ENCODE assay signal across 34 cellular contexts in the genomic region with DNA sequence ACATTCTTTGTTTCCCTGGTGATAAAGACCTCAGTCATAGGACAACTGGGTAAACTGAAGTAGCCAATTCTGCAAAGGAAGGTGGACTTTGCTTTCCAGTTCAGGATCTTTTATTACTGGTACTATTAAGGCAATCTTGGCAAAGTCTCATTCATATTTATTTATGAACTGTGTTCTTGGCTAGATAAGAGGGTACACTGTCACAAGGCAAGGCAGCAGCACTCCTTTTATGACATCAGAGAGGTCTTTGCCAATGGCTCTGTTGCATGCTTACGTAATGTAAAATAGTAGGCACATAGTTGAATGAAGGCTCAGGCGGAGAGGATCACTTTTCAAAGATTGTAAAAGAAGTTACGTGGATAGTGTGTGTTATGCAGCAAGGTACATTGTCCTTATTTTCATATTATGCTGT.
DNase-seq lines count a peak whose midpoint lies in the region; ATAC-seq, FAIRE-seq and TF ChIP-seq lines count a peak whose summit lies in the region.
"Had no signal": no experiment of that assay in that cellular context is flagged by ENCODE, and none has a peak within 500 bp of the region (broad histone marks: within the 10 kb centered on the region; RNA-seq: fewer than 3 reads in every experiment).

No MANE protein-coding gene starts in this region.

- FAIRE-seq in pancreas (lab: Jason Lieb, UNC): peak; percentile 54
- FAIRE-seq in HepG2 (lab: Jason Lieb, UNC): no peak
- FAIRE-seq: astrocyte, frontal cortex, G401.6 had no signal

- H4K20me1 ChIP-seq in HepG2 (ENCODE audit: insufficient read depth, low read length): no peaks in the 10 kb centered on the region

- CTCF ChIA-PET in HepG2 (lab: Yijun Ruan, JAX; ENCODE audit: low intra/inter-chr PET ratio, low total read pairs): no interaction called here

- BruUV-seq in HepG2 (replicated peaks; lab: Mats Ljungman, UMichigan): no TSS peak

- peak; percentile 96 for ATAC-seq in left ventricle myocardium superior
- peak; percentile 11 to 90 (median 70) for ATAC-seq in pancreas
- ATAC-seq in HG03432 (IDR thresholded peaks at IDR 0.05; ENCODE audit: unreplicated experiment): no peak
- ATAC-seq in HepG2: no peak
- ATAC-seq: A549; GM23338; left lung; naive thymus-derived CD8-positive, alpha-beta T cell; stimulated activated naive CD8-positive, alpha-beta T cell treated with anti-CD3 and anti-CD28 coated beads, Interleukin-15, Interleukin-2, amounts not matched to agents 100 U/mL and 50 U/mL, for 24 hours had no signal

- H3K9me3 ChIP-seq in pancreas (no peaks in the 10 kb centered on the region), HepG2 (ENCODE audit: low read length) (no peaks in the 10 kb centered on the region)
- H3K9me3 ChIP-seq: esophagus squamous epithelium, SJSA1, testis had no signal

- H3K79me2 ChIP-seq in HepG2 (ENCODE audit: insufficient read depth, low read length): no peaks in the 10 kb centered on the region

- TF ChIP-seq EP300 in HepG2 (IDR thresholded peaks at IDR 0.05; ENCODE audit: low read depth in 2 of 2, low read length in 2 of 2) (no peak), HepG2 (CRISPR knock-in tag; IDR thresholded peaks at IDR 0.05; ENCODE audit: borderline replicate concordance) (no peak)

- DNase-seq in amniotic epithelial cell (ENCODE audit: low read depth) (peak; percentile 27), left ventricle myocardium superior (no peak), pancreas (peak in 1 of 6 donors; percentile 20), caudate nucleus (lab: John Stamatoyannopoulos, UW) (no peak), HepG2 (ENCODE audit: low spot score) (no peak)
- no peak for DNase-seq in activated T-helper 2 cell treated with anti-CD3 and anti-CD28 coated beads, Interferon-gamma antibody, Interleukin-2, Interleukin-4, amounts not matched to agents 10 μg/mL and 5 μg/mL and 100 μg/mL, durations not matched to agents 14 hours and 24 hours and 36 hours (ENCODE audit: low spot score)
- DNase-seq: activated CD4-positive, alpha-beta T cell treated with anti-CD3 and anti-CD28 coated beads for 48 hours; activated effector memory CD4-positive, alpha-beta T cell treated with anti-CD3 and anti-CD28 coated beads, Interleukin-2, amount 50 U/mL, for 16 hours; activated T-cell treated with anti-CD3 and anti-CD28 coated beads, Interleukin-2, amount 50 U/mL, for 1 hour; Calu3; DMS79; dorsolateral prefrontal cortex; esophagus squamous epithelium; hypothalamus; immature natural killer cell; IMR-90; left lung; naive thymus-derived CD8-positive, alpha-beta T cell; NCI-H146; NCI-H446 treated with DMSO at 0.1 percent for 48 hours; NCI-H82; nucleus accumbens; stimulated activated naive CD8-positive, alpha-beta T cell treated with anti-CD3 and anti-CD28 coated beads, Interleukin-15, Interleukin-2, amounts not matched to agents 100 U/mL and 50 U/mL, for 24 hours; testis had no signal

- H3K27me3 Mint-ChIP-seq in activated T-helper 2 cell treated with anti-CD3 and anti-CD28 coated beads, Interferon-gamma antibody, Interleukin-2, Interleukin-4, amounts not matched to agents 10 μg/mL and 5 μg/mL and 100 μg/mL, durations not matched to agents 14 hours and 24 hours and 36 hours (ENCODE audit: low read depth): no peaks in the 10 kb centered on the region
- H3K27me3 Mint-ChIP-seq: central memory CD8-positive, alpha-beta T cell had no signal

- no peaks in the 10 kb centered on the region for H3K27me3 ChIP-seq in pancreas
- H3K27me3 ChIP-seq in HepG2 (ENCODE audit: control insufficient read depth in 1 of 2, insufficient read depth in 2 of 2, low read length in 2 of 2): no peaks in the 10 kb centered on the region
- H3K27me3 ChIP-seq: dorsolateral prefrontal cortex, esophagus squamous epithelium, left lung, SJSA1, testis had no signal

- H3K4me1 ChIP-seq in pancreas: no peaks in the 10 kb centered on the region
- H3K4me1 ChIP-seq in HepG2 (ENCODE audit: insufficient read depth, low read length): peaks cover 5% of the 10 kb centered on the region; the same call in 1 of the 2 replicates
- H3K4me1 ChIP-seq: A549, esophagus squamous epithelium, left lung, SJSA1, testis had no signal

- H3K9me3 Mint-ChIP-seq in activated T-helper 2 cell treated with anti-CD3 and anti-CD28 coated beads, Interferon-gamma antibody, Interleukin-2, Interleukin-4, amounts not matched to agents 10 μg/mL and 5 μg/mL and 100 μg/mL, durations not matched to agents 14 hours and 24 hours and 36 hours: peaks cover 12% of the 10 kb centered on the region

- intact Hi-C loops in left ventricle myocardium superior (cut with micrococcal nuclease): no loop called here
- intact Hi-C loops in pancreas (cut with DNase I): no loop called here
- intact Hi-C loops in activated T-helper 2 cell treated with anti-CD3 and anti-CD28 coated beads, Interferon-gamma antibody, Interleukin-2, Interleukin-4, amounts not matched to agents 10 μg/mL and 5 μg/mL and 100 μg/mL, durations not matched to agents 14 hours and 24 hours and 36 hours (cut with micrococcal nuclease): no loop called here
- intact Hi-C loops in HepG2 (cut with micrococcal nuclease; ENCODE audit: unreplicated experiment): no loop called here

- H3K4me3 ChIP-seq in pancreas: no peak overlapping the region
- H3K4me3 ChIP-seq in HepG2 (replicated peaks in 1 of 3; ENCODE audit: insufficient read depth in 1 of 3, low read depth in 2 of 3, low read length in 3 of 3): no peak overlapping the region
- H3K4me3 ChIP-seq: A549, dorsolateral prefrontal cortex, esophagus squamous epithelium, GM23338, left lung, SJSA1, smooth muscle cell, testis had no signal

- in situ Hi-C loops in HepG2 (cut with HindIII; ENCODE audit: extremely low pct_ligation_motif_present, low pct_unique_long_range_greater_than_20kb): no loop called here

- no peaks in the 10 kb centered on the region for H3K4me1 Mint-ChIP-seq in activated T-helper 2 cell treated with anti-CD3 and anti-CD28 coated beads, Interferon-gamma antibody, Interleukin-2, Interleukin-4, amounts not matched to agents 10 μg/mL and 5 μg/mL and 100 μg/mL, durations not matched to agents 14 hours and 24 hours and 36 hours (ENCODE audit: low read depth)
- H3K4me1 Mint-ChIP-seq: central memory CD8-positive, alpha-beta T cell; GM23338; immature natural killer cell; naive thymus-derived CD8-positive, alpha-beta T cell had no signal

- H3K4me2 ChIP-seq in HepG2 (ENCODE audit: low read depth, low read length): no peak overlapping the region
- H3K4me2 ChIP-seq: GM23338, smooth muscle cell had no signal

- no peak for TF ChIP-seq CTCF in 22Rv1 (IDR thresholded peaks at IDR 0.05)
- TF ChIP-seq CTCF in pancreas (IDR thresholded peaks at IDR 0.05): no peak
- TF ChIP-seq CTCF in HepG2 (CRISPR knock-in tag; IDR thresholded peaks at IDR 0.05): no peak

- WGBS in pancreas, 2 donors: 68 to 77% methylated on average over 3 of the region's 3 CpGs
- 49% methylated on average over 3 of the region's 3 CpGs for WGBS in HepG2 (ENCODE audit: low lambda C conversion rate)

- H3K4me3 Mint-ChIP-seq in activated T-helper 2 cell treated with anti-CD3 and anti-CD28 coated beads, Interferon-gamma antibody, Interleukin-2, Interleukin-4, amounts not matched to agents 10 μg/mL and 5 μg/mL and 100 μg/mL, durations not matched to agents 14 hours and 24 hours and 36 hours (ENCODE audit: low read depth): no peak overlapping the region
- H3K4me3 Mint-ChIP-seq: central memory CD8-positive, alpha-beta T cell; GM23338; immature natural killer cell; naive thymus-derived CD8-positive, alpha-beta T cell had no signal

- no peak for TF ChIP-seq POLR2A in HepG2 (IDR thresholded peaks at IDR 0.05; ENCODE audit: insufficient read depth in 1 of 2, low read depth in 2 of 2, low read length in 2 of 2)

- H3K27ac Mint-ChIP-seq in activated T-helper 2 cell treated with anti-CD3 and anti-CD28 coated beads, Interferon-gamma antibody, Interleukin-2, Interleukin-4, amounts not matched to agents 10 μg/mL and 5 μg/mL and 100 μg/mL, durations not matched to agents 14 hours and 24 hours and 36 hours: no peak overlapping the region
- H3K27ac Mint-ChIP-seq: GM23338; immature natural killer cell; naive thymus-derived CD8-positive, alpha-beta T cell had no signal

- no peak overlapping the region for H2AFZ ChIP-seq in HepG2 (ENCODE audit: low read length)
- H2AFZ ChIP-seq: GM23338 had no signal

- no peak for TF ChIP-seq RAD21 in HepG2 (CRISPR knock-in tag; IDR thresholded peaks at IDR 0.05)

- H3K9ac ChIP-seq in HepG2 (ENCODE audit: insufficient read depth, low read depth, low read length): no peak overlapping the region

- H3K36me3 Mint-ChIP-seq in activated T-helper 2 cell treated with anti-CD3 and anti-CD28 coated beads, Interferon-gamma antibody, Interleukin-2, Interleukin-4, amounts not matched to agents 10 μg/mL and 5 μg/mL and 100 μg/mL, durations not matched to agents 14 hours and 24 hours and 36 hours (ENCODE audit: low read depth): no peaks in the 10 kb centered on the region
- H3K36me3 Mint-ChIP-seq: naive thymus-derived CD8-positive, alpha-beta T cell had no signal

- H3K36me3 ChIP-seq in pancreas (no peaks in the 10 kb centered on the region), HepG2 (replicated peaks in 1 of 2; ENCODE audit: control insufficient read depth in 1 of 2, insufficient read depth in 2 of 2, low read length in 2 of 2) (no peaks in the 10 kb centered on the region)
- H3K36me3 ChIP-seq: esophagus squamous epithelium, left lung, SJSA1 had no signal

- peak overlapping the region; percentile 50 for H3K27ac ChIP-seq in 22Rv1
- H3K27ac ChIP-seq in pancreas: no peak overlapping the region
- H3K27ac ChIP-seq in caudate nucleus (ENCODE audit: low read depth, low read length): no peak overlapping the region
- no peak overlapping the region for H3K27ac ChIP-seq in HepG2 (ENCODE audit: extremely low read length, insufficient read depth, low read length)
- H3K27ac ChIP-seq: dorsolateral prefrontal cortex, esophagus squamous epithelium, left lung, SJSA1, testis had no signal

- POLR2A ChIA-PET in HepG2 (lab: Yijun Ruan, JAX): no interaction called here

TF ChIP-seq in HepG2, 621 proteins besides CTCF, POLR2A, EP300 and RAD21:
- TF ChIP-seq HDAC2 (CRISPR knock-in tag; IDR thresholded peaks at IDR 0.05): no peak
- TF ChIP-seq REL (CRISPR knock-in tag; conservative IDR thresholded peaks at IDR 0.05): no peak
- TF ChIP-seq PAF1 (CRISPR knock-in tag; IDR thresholded peaks at IDR 0.05): no peak
- TF ChIP-seq KMT2B (CRISPR knock-in tag; IDR thresholded peaks at IDR 0.05): no peak
- no peak for TF ChIP-seq ZNF138 (CRISPR knock-in tag; IDR thresholded peaks at IDR 0.05; ENCODE audit: low read depth)
- no peak for TF ChIP-seq ZNF350 (CRISPR knock-in tag; IDR thresholded peaks at IDR 0.05; ENCODE audit: borderline replicate concordance, low read depth)
- TF ChIP-seq ZNF839 (CRISPR knock-in tag; IDR thresholded peaks at IDR 0.05; ENCODE audit: borderline replicate concordance): no peak
- no peak for TF ChIP-seq TBX2 (CRISPR knock-in tag; IDR thresholded peaks at IDR 0.05; ENCODE audit: borderline replicate concordance)
- no peak for TF ChIP-seq ZNF296 (CRISPR knock-in tag; conservative IDR thresholded peaks at IDR 0.05)
- no peak for TF ChIP-seq ZSCAN12 (CRISPR knock-in tag; IDR thresholded peaks at IDR 0.05)
TF ChIP-seq in HepG2: peak in this region for 0.

Comparison
In these comparisons a context has a peak if more than half of its experiments do, and no peak if none do; other contexts are left out.
1. ATAC-seq: peak in left ventricle myocardium superior (single experiment) and pancreas (4 of 4); none in HG03432 (single experiment) and HepG2 (single experiment).